8 cellular contexts compared by ENCODE assay signal in genomic region chrX:153688534-153688899, GRCh38. TPM values are rescaled to one million over a fixed set of nuclear protein-coding genes. Genes with fewer than 3 reads are reported as not detected.
DNase-seq lines count a peak whose midpoint lies in the region; ATAC-seq, FAIRE-seq and TF ChIP-seq lines count a peak whose summit lies in the region.
"Had no signal": no experiment of that assay in that cellular context is flagged by ENCODE, and none has a peak within 500 bp of the region (broad histone marks: within the 10 kb centered on the region; RNA-seq: fewer than 3 reads in every experiment).

No MANE protein-coding gene starts in this region.

- no peak for ATAC-seq in Right ventricle myocardium inferior

- H3K79me2 ChIP-seq in keratinocyte (ENCODE audit: control insufficient read depth, insufficient read depth, low read length), result peaks cover 11% of the 10 kb centered on the region

- H3K4me3 ChIP-seq in right atrium auricular region (peak overlapping the region; percentile 45 to 55), keratinocyte (ENCODE audit: control insufficient read depth in 2 of 3, extremely low read depth in 1 of 3, insufficient read depth in 2 of 3, low read depth in 1 of 3, low read length in 3 of 3) (peak overlapping the region in 1 of 3 experiments; percentile 48), vagina (peak overlapping the region; percentile 39 to 46)

- H2AFZ ChIP-seq in keratinocyte (ENCODE audit: control insufficient read depth, low read length), result no peak overlapping the region

- DNase-seq in right atrium auricular region (ENCODE audit: low spot score), result no peak
- DNase-seq in Right ventricle myocardium inferior (ENCODE audit: missing footprints), result no peak
- DNase-seq in keratinocyte (ENCODE audit: low read depth, low spot score), result no peak
- no peak for DNase-seq in vagina (ENCODE audit: extremely low spot score in 2 of 2)
- no peak for DNase-seq in AG08395 (ENCODE audit: low spot score)
- no peak for DNase-seq in dermis blood vessel endothelial cell
- DNase-seq: CD4-positive, CD25-positive, alpha-beta regulatory T cell; NCI-H1417 treated with DMSO at 0.1 percent for 48 hours had no signal

- TF ChIP-seq CTCF in right atrium auricular region (IDR thresholded peaks at IDR 0.05), result no peak
- no peak for TF ChIP-seq CTCF in keratinocyte (optimal IDR thresholded peaks at IDR 0.05 in 1 of 3, IDR thresholded peaks at IDR 0.05 in 1 of 3, conservative IDR thresholded peaks at IDR 0.05 in 1 of 3; ENCODE audit: extremely low read depth in 1 of 3, insufficient read depth in 2 of 3, low read length in 3 of 3)
- no peak for TF ChIP-seq CTCF in vagina (IDR thresholded peaks at IDR 0.05)

- dilution Hi-C loops in keratinocyte (cut with MboI; ENCODE audit: extremely low pct_ligation_motif_present, low sequenced_read_pairs), result no loop called here

- no peaks in the 10 kb centered on the region for H4K20me1 ChIP-seq in keratinocyte (ENCODE audit: control insufficient read depth, extremely low read depth, insufficient read depth, low read length)

- peaks cover 0 to 6% of the 10 kb centered on the region in 2 donors for H3K4me1 ChIP-seq in right atrium auricular region
- peaks cover 8% of the 10 kb centered on the region for H3K4me1 ChIP-seq in keratinocyte (ENCODE audit: control insufficient read depth, extremely low read depth, insufficient read depth, low read length)
- peaks cover 15% of the 10 kb centered on the region for H3K4me1 ChIP-seq in vagina

- H3K27me3 ChIP-seq in right atrium auricular region, result no peaks in the 10 kb centered on the region
- H3K27me3 ChIP-seq in keratinocyte (ENCODE audit: control insufficient read depth, extremely low read depth, insufficient read depth, low read length), result no peaks in the 10 kb centered on the region
- no peaks in the 10 kb centered on the region for H3K27me3 ChIP-seq in vagina

- H3K9me3 ChIP-seq in right atrium auricular region (no peaks in the 10 kb centered on the region), keratinocyte (ENCODE audit: control insufficient read depth, low read depth, low read length) (no peaks in the 10 kb centered on the region), vagina (no peaks in the 10 kb centered on the region)

- H3K9ac ChIP-seq in keratinocyte (ENCODE audit: control insufficient read depth, extremely low read depth, insufficient read depth, low read length), result peak overlapping the region; percentile 61

- no peak for FAIRE-seq in keratinocyte (lab: Jason Lieb, UNC)

- TF ChIP-seq POLR2A in vagina (IDR thresholded peaks at IDR 0.05), result no peak

- H3K27ac ChIP-seq in right atrium auricular region (peak overlapping the region; percentile 72 to 88), keratinocyte (ENCODE audit: control insufficient read depth, insufficient read depth, low read length) (no peak overlapping the region), vagina (peak overlapping the region; percentile 39)

- H3K4me2 ChIP-seq in keratinocyte (ENCODE audit: control insufficient read depth, extremely low read depth, insufficient read depth, low read depth, low read length), result no peak overlapping the region

- no peaks in the 10 kb centered on the region for H3K9me1 ChIP-seq in keratinocyte (ENCODE audit: control insufficient read depth, extremely low read depth, insufficient read depth, low read length)

- intact Hi-C loops in Right ventricle myocardium inferior (cut with DNase I), result loop anchor here (2.0 to 5.0 kb wide), 2 partner anchors 20 to 34 kb away; partner anchors contain the start of genes ABCD1 and BCAP31
- intact Hi-C loops in vagina (cut with DNase I), result no loop called here

- peaks cover under 1% of the 10 kb centered on the region for H3K36me3 ChIP-seq in right atrium auricular region
- H3K36me3 ChIP-seq in keratinocyte (ENCODE audit: control insufficient read depth in 2 of 2, extremely low read depth in 1 of 2, insufficient read depth in 2 of 2, low read length in 2 of 2), result no peaks in the 10 kb centered on the region
- no peaks in the 10 kb centered on the region for H3K36me3 ChIP-seq in vagina

RNA-seq across cellular contexts. Expression of gene SLC6A8, which starts 0.8 kb away (rescaled TPM):
- total RNA-seq in right atrium auricular region (10 to 100 TPM; 71.3 to 76.6 TPM), Right ventricle myocardium inferior (178 TPM), vagina (29.2 TPM), dermis blood vessel endothelial cell (3.3 and 4.6 TPM in 2 replicates)
- polyA plus RNA-seq in keratinocyte, result 33.6 to 56.7 TPM (median 56.1 TPM) in 3 replicates
- 5.0 TPM for polyA plus RNA-seq in keratinocyte (2011; ENCODE audit: low read depth)
- polyA plus RNA-seq in keratinocyte (2011; cell fraction: cytosol; rRNA removed), result 36.1 and 67.5 TPM in 2 replicates
- polyA plus RNA-seq in keratinocyte (2011; cell fraction: nucleus; rRNA removed), result 134 and 177 TPM in 2 replicates
- 44.7 and 84.3 TPM in 2 replicates for polyA plus RNA-seq in keratinocyte (2012; ENCODE audit: low replicate concordance)
- polyA minus RNA-seq in keratinocyte, result 95.2 to 220 TPM (median 115 TPM) in 3 replicates
- 109 TPM for polyA minus RNA-seq in keratinocyte (2011; cell fraction: cytosol; rRNA and poly(A)+ RNA removed)
- 101 and 107 TPM in 2 replicates for polyA minus RNA-seq in keratinocyte (2011; cell fraction: nucleus; rRNA and poly(A)+ RNA removed)

RNA-seq across cellular contexts. Expression of gene PNCK, which starts 14.9 kb away (rescaled TPM):
- total RNA-seq in right atrium auricular region, result 10 to 100 TPM in 1 of 2 donors, 1 to 10 TPM in 1; 4.0 to 42.4 TPM
- 11.3 TPM for total RNA-seq in Right ventricle myocardium inferior
- 0.05 to 0.37 TPM (median 0.24 TPM) in 3 replicates for polyA plus RNA-seq in keratinocyte
- polyA plus RNA-seq in keratinocyte (2011; ENCODE audit: low read depth), result not detected
- 0.14 TPM in 1 of 2 replicates, not detected in the other for polyA plus RNA-seq in keratinocyte (2011; cell fraction: cytosol; rRNA removed)
- 0.90 and 1.5 TPM in 2 replicates for polyA plus RNA-seq in keratinocyte (2011; cell fraction: nucleus; rRNA removed)
- polyA plus RNA-seq in keratinocyte (2012; ENCODE audit: low replicate concordance), result 0.25 TPM in 1 of 2 replicates, not detected in the other
- polyA minus RNA-seq in keratinocyte, result 0.10 TPM in 1 of 3 replicates, not detected in the others
- polyA minus RNA-seq in keratinocyte (2011; cell fraction: cytosol; rRNA and poly(A)+ RNA removed), result not detected
- polyA minus RNA-seq in keratinocyte (2011; cell fraction: nucleus; rRNA and poly(A)+ RNA removed), result not detected in 2 replicates
- total RNA-seq in vagina, result 9.3 TPM
- not detected in 2 replicates for total RNA-seq in dermis blood vessel endothelial cell
- polyA plus RNA-seq: CD4-positive, CD25-positive, alpha-beta regulatory T cell had no signal

RNA-seq across cellular contexts. Expression of gene BCAP31, which starts 35.7 kb away (rescaled TPM):
- 100 to 1,000 TPM in 1 of 2 donors, 10 to 100 TPM in 1; 86.3 to 109 TPM for total RNA-seq in right atrium auricular region
- 98.5 TPM for total RNA-seq in Right ventricle myocardium inferior
- 260 to 267 TPM (median 262 TPM) in 3 replicates for polyA plus RNA-seq in keratinocyte
- 151 TPM for polyA plus RNA-seq in keratinocyte (2011; ENCODE audit: low read depth)
- polyA plus RNA-seq in keratinocyte (2011; cell fraction: cytosol; rRNA removed), result 238 and 264 TPM in 2 replicates
- 373 and 377 TPM in 2 replicates for polyA plus RNA-seq in keratinocyte (2011; cell fraction: nucleus; rRNA removed)
- polyA plus RNA-seq in keratinocyte (2012; ENCODE audit: low replicate concordance), result 285 and 352 TPM in 2 replicates
- polyA minus RNA-seq in keratinocyte, result 247 to 367 TPM (median 298 TPM) in 3 replicates
- polyA minus RNA-seq in keratinocyte (2011; cell fraction: cytosol; rRNA and poly(A)+ RNA removed), result 181 TPM
- 111 and 169 TPM in 2 replicates for polyA minus RNA-seq in keratinocyte (2011; cell fraction: nucleus; rRNA and poly(A)+ RNA removed)
- total RNA-seq in vagina, result 126 TPM
- total RNA-seq in dermis blood vessel endothelial cell, result 303 and 321 TPM in 2 replicates

RNA-seq across cellular contexts. Expression of gene ABCD1, which starts 36.1 kb away (rescaled TPM):
- total RNA-seq in right atrium auricular region, result 10 to 100 TPM; 15.2 to 18.0 TPM
- total RNA-seq in Right ventricle myocardium inferior, result 16.4 TPM
- polyA plus RNA-seq in keratinocyte, result 0.81 to 2.0 TPM (median 0.86 TPM) in 3 replicates
- 0.32 TPM for polyA plus RNA-seq in keratinocyte (2011; ENCODE audit: low read depth)
- polyA plus RNA-seq in keratinocyte (2011; cell fraction: cytosol; rRNA removed), result 0.78 and 1.8 TPM in 2 replicates
- polyA plus RNA-seq in keratinocyte (2011; cell fraction: nucleus; rRNA removed), result 3.2 TPM in 2 replicates
- 1.3 and 3.9 TPM in 2 replicates for polyA plus RNA-seq in keratinocyte (2012; ENCODE audit: low replicate concordance)
- 2.1 to 6.0 TPM (median 2.9 TPM) in 3 replicates for polyA minus RNA-seq in keratinocyte
- polyA minus RNA-seq in keratinocyte (2011; cell fraction: cytosol; rRNA and poly(A)+ RNA removed), result 3.5 TPM
- 4.3 and 7.4 TPM in 2 replicates for polyA minus RNA-seq in keratinocyte (2011; cell fraction: nucleus; rRNA and poly(A)+ RNA removed)
- total RNA-seq in vagina, result 11.0 TPM
- total RNA-seq in dermis blood vessel endothelial cell, result 10.0 and 16.6 TPM in 2 replicates

RNA-seq across cellular contexts. Expression of gene DUSP9, which starts 41.5 kb away (rescaled TPM):
- not detected for total RNA-seq in right atrium auricular region
- total RNA-seq in Right ventricle myocardium inferior, result 0.19 TPM
- 0.47 to 0.57 TPM (median 0.50 TPM) in 3 replicates for polyA plus RNA-seq in keratinocyte
- polyA plus RNA-seq in keratinocyte (2011; ENCODE audit: low read depth), result not detected
- 0.16 and 0.55 TPM in 2 replicates for polyA plus RNA-seq in keratinocyte (2011; cell fraction: cytosol; rRNA removed)
- polyA plus RNA-seq in keratinocyte (2011; cell fraction: nucleus; rRNA removed), result 0.57 and 0.65 TPM in 2 replicates
- polyA plus RNA-seq in keratinocyte (2012; ENCODE audit: low replicate concordance), result 0.81 TPM in 1 of 2 replicates, not detected in the other
- 0.20 to 0.89 TPM (median 0.77 TPM) in 3 replicates for polyA minus RNA-seq in keratinocyte
- 3.3 TPM for polyA minus RNA-seq in keratinocyte (2011; cell fraction: cytosol; rRNA and poly(A)+ RNA removed)
- polyA minus RNA-seq in keratinocyte (2011; cell fraction: nucleus; rRNA and poly(A)+ RNA removed), result 0.32 TPM in 1 of 2 replicates, not detected in the other
- 0.74 TPM for total RNA-seq in vagina
- 0.05 and 0.17 TPM in 2 replicates for total RNA-seq in dermis blood vessel endothelial cell
- total RNA-seq: CD4-positive, CD25-positive, alpha-beta regulatory T cell had no signal
- polyA plus RNA-seq: CD4-positive, CD25-positive, alpha-beta regulatory T cell had no signal
